ENCODE assay signal across 25 cellular contexts in the genomic region with DNA sequence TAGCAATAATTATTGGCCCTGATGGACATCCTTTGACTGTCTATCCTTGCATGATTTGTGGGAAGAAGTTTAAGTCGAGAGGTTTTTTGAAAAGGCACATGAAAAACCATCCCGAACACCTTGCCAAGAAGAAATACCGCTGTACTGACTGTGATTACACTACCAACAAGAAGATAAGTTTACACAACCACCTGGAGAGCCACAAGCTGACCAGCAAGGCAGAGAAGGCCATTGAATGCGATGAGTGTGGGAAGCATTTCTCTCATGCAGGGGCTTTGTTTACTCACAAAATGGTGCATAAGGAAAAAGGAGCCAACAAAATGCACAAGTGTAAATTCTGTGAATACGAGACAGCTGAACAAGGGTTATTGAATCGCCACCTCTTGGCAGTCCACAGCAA.
"Had no signal": no experiment of that assay in that cellular context is flagged by ENCODE, and none has a peak within 500 bp of the region (broad histone marks: within the 10 kb centered on the region; RNA-seq: fewer than 3 reads in every experiment).

No MANE protein-coding gene starts in this region.

- H3K27ac Mint-ChIP-seq: activated CD8-positive, alpha-beta T cell treated with anti-CD3 and anti-CD28 coated beads for 36 hours; activated naive CD4-positive, alpha-beta T cell treated with anti-CD3 and anti-CD28 coated beads for 36 hours; activated naive CD4-positive, alpha-beta T cell treated with anti-CD3 and anti-CD28 coated beads, Interleukin-2, amount 50 U/mL, for 24 hours; activated T-helper 1 cell treated with anti-CD3 and anti-CD28 coated beads, Interleukin-12 subunit alpha, Interleukin-12 subunit beta, Interleukin-2, Interleukin-4 antibody, amounts not matched to agents 30 ng/mL and 10 ng/mL and 1 ng/mL, durations not matched to agents 14 hours and 24 hours and 36 hours; activated T-helper 2 cell treated with anti-CD3 and anti-CD28 coated beads, Interferon-gamma antibody, Interleukin-2, Interleukin-4, amounts not matched to agents 10 μg/mL and 5 μg/mL and 100 μg/mL, durations not matched to agents 14 hours and 24 hours and 36 hours; dendritic cell treated with granulocyte-macrophage colony-stimulating factor and Interleukin-4, amounts not matched to agents 40 ng/mL and 50 ng/mL, for 4 days had no signal

- H3K4me1 Mint-ChIP-seq: activated naive CD4-positive, alpha-beta T cell treated with anti-CD3 and anti-CD28 coated beads, Interleukin-2, amount 50 U/mL, for 24 hours; central memory CD8-positive, alpha-beta T cell had no signal

- H3K4me3 Mint-ChIP-seq: activated CD8-positive, alpha-beta T cell treated with anti-CD3 and anti-CD28 coated beads for 36 hours; activated naive CD4-positive, alpha-beta T cell treated with anti-CD3 and anti-CD28 coated beads for 36 hours; activated naive CD4-positive, alpha-beta T cell treated with anti-CD3 and anti-CD28 coated beads, Interleukin-2, amount 50 U/mL, for 24 hours; activated T-cell treated with anti-CD3 and anti-CD28 coated beads, Interleukin-2, amount 50 U/mL, for 4 hours; activated T-helper 1 cell treated with anti-CD3 and anti-CD28 coated beads, Interleukin-12 subunit alpha, Interleukin-12 subunit beta, Interleukin-2, Interleukin-4 antibody, amounts not matched to agents 30 ng/mL and 10 ng/mL and 1 ng/mL, durations not matched to agents 14 hours and 24 hours and 36 hours; central memory CD8-positive, alpha-beta T cell; dendritic cell treated with granulocyte-macrophage colony-stimulating factor and Interleukin-4, amounts not matched to agents 40 ng/mL and 50 ng/mL, for 4 days had no signal

- H3K27me3 Mint-ChIP-seq: activated CD8-positive, alpha-beta T cell treated with anti-CD3 and anti-CD28 coated beads for 36 hours; activated naive CD4-positive, alpha-beta T cell treated with anti-CD3 and anti-CD28 coated beads, Interleukin-2, amount 50 U/mL, for 24 hours; central memory CD8-positive, alpha-beta T cell; dendritic cell treated with granulocyte-macrophage colony-stimulating factor and Interleukin-4, amounts not matched to agents 40 ng/mL and 50 ng/mL, for 4 days had no signal

- H3K27me3 ChIP-seq: body of pancreas, dorsolateral prefrontal cortex, esophagus muscularis mucosa, foreskin keratinocyte, gastrocnemius medialis, heart right ventricle had no signal

- H3K9me3 Mint-ChIP-seq: activated CD8-positive, alpha-beta T cell treated with anti-CD3 and anti-CD28 coated beads for 36 hours; activated naive CD4-positive, alpha-beta T cell treated with anti-CD3 and anti-CD28 coated beads for 36 hours; activated naive CD4-positive, alpha-beta T cell treated with anti-CD3 and anti-CD28 coated beads, Interleukin-2, amount 50 U/mL, for 24 hours; activated T-cell treated with anti-CD3 and anti-CD28 coated beads, Interleukin-2, amount 50 U/mL, for 4 hours; activated T-helper 1 cell treated with anti-CD3 and anti-CD28 coated beads, Interleukin-12 subunit alpha, Interleukin-12 subunit beta, Interleukin-2, Interleukin-4 antibody, amounts not matched to agents 30 ng/mL and 10 ng/mL and 1 ng/mL, durations not matched to agents 14 hours and 24 hours and 36 hours; activated T-helper 2 cell treated with anti-CD3 and anti-CD28 coated beads, Interferon-gamma antibody, Interleukin-2, Interleukin-4, amounts not matched to agents 10 μg/mL and 5 μg/mL and 100 μg/mL, durations not matched to agents 14 hours and 24 hours and 36 hours; central memory CD8-positive, alpha-beta T cell; dendritic cell treated with granulocyte-macrophage colony-stimulating factor and Interleukin-4, amounts not matched to agents 40 ng/mL and 50 ng/mL, for 4 days had no signal

- H3K9me3 ChIP-seq: body of pancreas, esophagus muscularis mucosa, gastrocnemius medialis, heart right ventricle had no signal

- ATAC-seq: activated CD8-positive, alpha-beta T cell treated with anti-CD3 and anti-CD28 coated beads for 36 hours; activated T-cell treated with anti-CD3 and anti-CD28 coated beads, Interleukin-2, amount 50 U/mL, for 4 hours; body of pancreas; foreskin keratinocyte; gastrocnemius medialis; heart right ventricle had no signal

- H3K27ac ChIP-seq: body of pancreas, coronary artery, dorsolateral prefrontal cortex, esophagus muscularis mucosa, foreskin keratinocyte, gastrocnemius medialis, heart right ventricle had no signal

- H3K4me3 ChIP-seq: body of pancreas, coronary artery, dorsolateral prefrontal cortex, esophagus muscularis mucosa, gastrocnemius medialis, heart right ventricle had no signal

- DNase-seq: activated CD4-positive, alpha-beta T cell treated with anti-CD3 and anti-CD28 coated beads for 48 hours; activated CD4-positive, alpha-beta T cell treated with anti-CD3 and anti-CD28 coated beads, Interleukin-2, amount 50 U/mL, for 1 hour; activated CD4-positive, alpha-beta T cell treated with anti-CD3 and anti-CD28 coated beads, Interleukin-2, amount 50 U/mL, for 48 hours; activated CD8-positive, alpha-beta memory T cell treated with anti-CD3 and anti-CD28 coated beads for 24 hours; activated CD8-positive, alpha-beta T cell treated with anti-CD3 and anti-CD28 coated beads for 36 hours; activated effector memory CD4-positive, alpha-beta T cell treated with anti-CD3 and anti-CD28 coated beads, Interleukin-2, amount 50 U/mL, for 16 hours; activated naive CD4-positive, alpha-beta T cell treated with anti-CD3 and anti-CD28 coated beads for 36 hours; activated T-cell treated with anti-CD3 and anti-CD28 coated beads, Interleukin-2, amount 50 U/mL, for 4 hours; amniotic stem cell; anterior cingulate cortex; body of pancreas; dorsolateral prefrontal cortex; effector memory CD4-positive, alpha-beta T cell; erythroblast; foreskin keratinocyte; gastrocnemius medialis; heart right ventricle; T-helper 2 cell had no signal
